ENCODE assay signal across 16 cellular contexts in genomic region chr2:234454433-234454832, GRCh38. TPM values are rescaled to one million over a fixed set of nuclear protein-coding genes. Genes with fewer than 3 reads are reported as not detected.
A peak's percentile ranks its signal among the peaks of the same experiment; 100 is the strongest.
DNase-seq lines count a peak whose midpoint lies in the region; ATAC-seq and TF ChIP-seq lines count a peak whose summit lies in the region.
"Had no signal": no experiment of that assay in that cellular context is flagged by ENCODE, and none has a peak within 500 bp of the region (broad histone marks: within the 10 kb centered on the region; RNA-seq: fewer than 3 reads in every experiment).

No MANE protein-coding gene starts in this region.

- CTCF ChIA-PET in activated CD4-positive, alpha-beta T cell treated with anti-CD3 and anti-CD28 coated beads, Interleukin-2, amount 10 ng/mL, durations not matched to agents 7 days and 5 days (lab: Charles Lee): interaction anchor here (0.7 to 6.3 kb wide), 9 partner anchors 8 to 165 kb away, joined by 3 to 49 read pairs (median 4); no protein-coding TSS in a partner anchor

- no peak for TF ChIP-seq POLR2A in upper lobe of left lung (IDR thresholded peaks at IDR 0.05)

- no peaks in the 10 kb centered on the region for H3K79me2 ChIP-seq in OCI-LY1 (ENCODE audit: insufficient read depth, low read length)

- H3K27ac Mint-ChIP-seq in activated CD4-positive, alpha-beta T cell treated with anti-CD3 and anti-CD28 coated beads, Interleukin-2, amount 10 ng/mL, durations not matched to agents 7 days and 5 days: peak overlapping the region; percentile 93
- H3K27ac Mint-ChIP-seq in activated naive CD8-positive, alpha-beta T cell treated with anti-CD3 and anti-CD28 coated beads for 36 hours: peak overlapping the region; percentile 94
- H3K27ac Mint-ChIP-seq in stimulated activated effector memory CD8-positive, alpha-beta T cell treated with anti-CD3 and anti-CD28 coated beads, Interleukin-12 subunit alpha, Interleukin-12 subunit beta, amount 100 ng/mL, for 72 hours: peak overlapping the region; percentile 83
- H3K27ac Mint-ChIP-seq: WTC11 had no signal

- no peak overlapping the region for H2AFZ ChIP-seq in OCI-LY1 (ENCODE audit: low read length)

- H3K27me3 ChIP-seq in OCI-LY1 (ENCODE audit: insufficient read depth, low read length): no peaks in the 10 kb centered on the region
- no peaks in the 10 kb centered on the region for H3K27me3 ChIP-seq in upper lobe of left lung
- H3K27me3 ChIP-seq: pancreas had no signal

- peak overlapping the region; percentile 42 for H3K4me3 ChIP-seq in OCI-LY1 (ENCODE audit: low read depth, low read length, poor library complexity, severe bottlenecking)
- no peak overlapping the region for H3K4me3 ChIP-seq in upper lobe of left lung
- H3K4me3 ChIP-seq: A549, pancreas had no signal

- no peaks in the 10 kb centered on the region for H4K20me1 ChIP-seq in OCI-LY1 (ENCODE audit: insufficient read depth, low read length)

- peak; percentile 69 for DNase-seq in activated CD4-positive, alpha-beta T cell treated with anti-CD3 and anti-CD28 coated beads, Interleukin-2, amount 10 ng/mL, durations not matched to agents 7 days and 5 days
- DNase-seq in activated CD4-positive, alpha-beta T cell treated with anti-CD3 and anti-CD28 coated beads, Interleukin-2, amount 50 U/mL, for 1 hour: no peak
- peak; percentile 10 for DNase-seq in activated naive CD8-positive, alpha-beta T cell treated with anti-CD3 and anti-CD28 coated beads for 36 hours
- no peak for DNase-seq in stimulated activated effector memory CD8-positive, alpha-beta T cell treated with anti-CD3 and anti-CD28 coated beads, Interleukin-12 subunit alpha, Interleukin-12 subunit beta, amount 100 ng/mL, for 72 hours (ENCODE audit: low spot score in 2 of 2)
- no peak for DNase-seq in HT-29 (ENCODE audit: low spot score)
- no peak for DNase-seq in NCI-H774 (lab: John Stamatoyannopoulos, UW)
- no peak for DNase-seq in upper lobe of left lung
- DNase-seq: GF-D8, MM.1S, NCI-H2081, NCI-H524 treated with DMSO at 0.1 percent for 48 hours, pancreas, substantia nigra had no signal

- H3K36me3 ChIP-seq in OCI-LY1 (ENCODE audit: insufficient read depth, low read length) (no peaks in the 10 kb centered on the region), upper lobe of left lung (no peaks in the 10 kb centered on the region)
- H3K36me3 ChIP-seq: pancreas had no signal

- H3K4me2 ChIP-seq in OCI-LY1 (ENCODE audit: low read length): peak overlapping the region; percentile 51; the same call in 1 of the 2 replicates
- H3K4me2 ChIP-seq: A549 had no signal

- H3K9me2 ChIP-seq in OCI-LY1 (ENCODE audit: low read depth, low read length): no peaks in the 10 kb centered on the region

- POLR2A ChIA-PET in activated CD4-positive, alpha-beta T cell treated with anti-CD3 and anti-CD28 coated beads, Interleukin-2, amount 10 ng/mL, durations not matched to agents 7 days and 5 days (lab: Charles Lee): interaction anchor here (0.6 to 5.7 kb wide), 9 partner anchors 13 to 183 kb away, joined by 3 to 50 read pairs (median 4); partner anchors contain the start of gene ARL4C

- TF ChIP-seq CTCF in OCI-LY1 (IDR thresholded peaks at IDR 0.05; ENCODE audit: low read length) (no peak), upper lobe of left lung (IDR thresholded peaks at IDR 0.05) (no peak)

- peak overlapping the region; percentile 38; the same call in 1 of the 2 replicates for H3K9ac ChIP-seq in OCI-LY1 (ENCODE audit: low read length)

- 68 to 81% methylated on average over 4 of the region's 4 CpGs for WGBS in upper lobe of left lung, 2 donors

- peaks cover 33% of the 10 kb centered on the region for H3K9me3 Mint-ChIP-seq in activated CD4-positive, alpha-beta T cell treated with anti-CD3 and anti-CD28 coated beads, Interleukin-2, amount 10 ng/mL, durations not matched to agents 7 days and 5 days
- H3K9me3 Mint-ChIP-seq in activated naive CD8-positive, alpha-beta T cell treated with anti-CD3 and anti-CD28 coated beads for 36 hours: peaks cover 21% of the 10 kb centered on the region
- peaks cover 3% of the 10 kb centered on the region for H3K9me3 Mint-ChIP-seq in stimulated activated effector memory CD8-positive, alpha-beta T cell treated with anti-CD3 and anti-CD28 coated beads, Interleukin-12 subunit alpha, Interleukin-12 subunit beta, amount 100 ng/mL, for 72 hours

- H3K4me3 Mint-ChIP-seq in activated CD4-positive, alpha-beta T cell treated with anti-CD3 and anti-CD28 coated beads, Interleukin-2, amount 10 ng/mL, durations not matched to agents 7 days and 5 days: peak overlapping the region; percentile 85
- peak overlapping the region; percentile 88 for H3K4me3 Mint-ChIP-seq in activated naive CD8-positive, alpha-beta T cell treated with anti-CD3 and anti-CD28 coated beads for 36 hours
- H3K4me3 Mint-ChIP-seq in stimulated activated effector memory CD8-positive, alpha-beta T cell treated with anti-CD3 and anti-CD28 coated beads, Interleukin-12 subunit alpha, Interleukin-12 subunit beta, amount 100 ng/mL, for 72 hours: peak overlapping the region; percentile 55
- H3K4me3 Mint-ChIP-seq: WTC11 had no signal

- peaks cover 31% of the 10 kb centered on the region for H3K4me1 ChIP-seq in OCI-LY1 (ENCODE audit: insufficient read depth, low read length, severe bottlenecking)
- H3K4me1 ChIP-seq in upper lobe of left lung: no peaks in the 10 kb centered on the region
- H3K4me1 ChIP-seq: pancreas had no signal

- H3F3A ChIP-seq in OCI-LY1 (ENCODE audit: insufficient read depth, low read length): no peaks in the 10 kb centered on the region

- TF ChIP-seq EP300 in upper lobe of left lung (IDR thresholded peaks at IDR 0.05): no peak

- H3K4me1 Mint-ChIP-seq in activated CD4-positive, alpha-beta T cell treated with anti-CD3 and anti-CD28 coated beads, Interleukin-2, amount 10 ng/mL, durations not matched to agents 7 days and 5 days: peaks cover 80% of the 10 kb centered on the region
- H3K4me1 Mint-ChIP-seq in activated naive CD8-positive, alpha-beta T cell treated with anti-CD3 and anti-CD28 coated beads for 36 hours: peaks cover 66% of the 10 kb centered on the region
- peaks cover 70% of the 10 kb centered on the region for H3K4me1 Mint-ChIP-seq in stimulated activated effector memory CD8-positive, alpha-beta T cell treated with anti-CD3 and anti-CD28 coated beads, Interleukin-12 subunit alpha, Interleukin-12 subunit beta, amount 100 ng/mL, for 72 hours

- H3K27ac ChIP-seq in OCI-LY1 (ENCODE audit: low read depth, low read length, poor library complexity, severe bottlenecking) (peak overlapping the region; percentile 73), upper lobe of left lung (no peak overlapping the region)
- H3K27ac ChIP-seq: pancreas had no signal

- peak; percentile 78 for ATAC-seq in stimulated activated effector memory CD8-positive, alpha-beta T cell treated with anti-CD3 and anti-CD28 coated beads, Interleukin-12 subunit alpha, Interleukin-12 subunit beta, amount 100 ng/mL, for 72 hours
- no peak for ATAC-seq in upper lobe of left lung (ENCODE audit: low FRiP score in 2 of 2)
- ATAC-seq: A549, pancreas, WTC11 had no signal

- peaks cover 2% of the 10 kb centered on the region for H3K27me3 Mint-ChIP-seq in activated CD4-positive, alpha-beta T cell treated with anti-CD3 and anti-CD28 coated beads, Interleukin-2, amount 10 ng/mL, durations not matched to agents 7 days and 5 days
- H3K27me3 Mint-ChIP-seq in activated naive CD8-positive, alpha-beta T cell treated with anti-CD3 and anti-CD28 coated beads for 36 hours: no peaks in the 10 kb centered on the region

- peaks cover 85% of the 10 kb centered on the region for H3K36me3 Mint-ChIP-seq in activated CD4-positive, alpha-beta T cell treated with anti-CD3 and anti-CD28 coated beads, Interleukin-2, amount 10 ng/mL, durations not matched to agents 7 days and 5 days (ENCODE audit: low read depth)
- peaks cover 74% of the 10 kb centered on the region for H3K36me3 Mint-ChIP-seq in activated naive CD8-positive, alpha-beta T cell treated with anti-CD3 and anti-CD28 coated beads for 36 hours
- H3K36me3 Mint-ChIP-seq in stimulated activated effector memory CD8-positive, alpha-beta T cell treated with anti-CD3 and anti-CD28 coated beads, Interleukin-12 subunit alpha, Interleukin-12 subunit beta, amount 100 ng/mL, for 72 hours: peaks cover 6% of the 10 kb centered on the region

- no peaks in the 10 kb centered on the region; the same call in 1 of the 2 replicates for H3K9me3 ChIP-seq in OCI-LY1 (ENCODE audit: low read length)
- H3K9me3 ChIP-seq in upper lobe of left lung: no peaks in the 10 kb centered on the region
- H3K9me3 ChIP-seq: pancreas had no signal

RNA-seq across cellular contexts. Expression of gene ARL4C, which starts 42.4 kb away (rescaled TPM):
- total RNA-seq in activated CD4-positive, alpha-beta T cell treated with anti-CD3 and anti-CD28 coated beads, Interleukin-2, amount 10 ng/mL, durations not matched to agents 7 days and 5 days: 100 to 1,000 TPM; 292 to 300 TPM
- total RNA-seq in activated naive CD8-positive, alpha-beta T cell treated with anti-CD3 and anti-CD28 coated beads for 36 hours: 10 to 100 TPM; 65.1 to 65.5 TPM
- 1.5 and 2.1 TPM in 2 replicates for total RNA-seq in HT-29 (2014; rRNA removed; shearing (Covaris generic))
- 10 to 100 TPM; 16.6 to 33.1 (median 20.1) TPM for total RNA-seq in upper lobe of left lung

Comparison
In these comparisons a context has a peak if more than half of its experiments do, and no peak if none do; other contexts are left out.
1. DNase-seq: peak in activated CD4-positive, alpha-beta T cell treated with anti-CD3 and anti-CD28 coated beads, Interleukin-2, amount 10 ng/mL, durations not matched to agents 7 days and 5 days (single experiment) and activated naive CD8-positive, alpha-beta T cell treated with anti-CD3 and anti-CD28 coated beads for 36 hours (single experiment); none in activated CD4-positive, alpha-beta T cell treated with anti-CD3 and anti-CD28 coated beads, Interleukin-2, amount 50 U/mL, for 1 hour (single experiment), stimulated activated effector memory CD8-positive, alpha-beta T cell treated with anti-CD3 and anti-CD28 coated beads, Interleukin-12 subunit alpha, Interleukin-12 subunit beta, amount 100 ng/mL, for 72 hours (0 of 2), HT-29 (single experiment), NCI-H774 (single experiment) and upper lobe of left lung (0 of 2).
2. RNA of gene ARL4C, which starts 42.4 kb away (total RNA-seq): 292 to 300 TPM in activated CD4-positive, alpha-beta T cell treated with anti-CD3 and anti-CD28 coated beads, Interleukin-2, amount 10 ng/mL, durations not matched to agents 7 days and 5 days; 65.1 to 65.5 TPM in activated naive CD8-positive, alpha-beta T cell treated with anti-CD3 and anti-CD28 coated beads for 36 hours, 16.6 to 33.1 TPM in upper lobe of left lung and 1.5 to 2.1 TPM in HT-29; every median in the first group is over 4 times any median in the second.
3. Peak in every context shown above with its lines, with median percentiles within 50 percentile points of each other: H3K27ac Mint-ChIP-seq and H3K4me3 Mint-ChIP-seq.